Comparison of ENCODE assay signal across 1 cellular context in genomic region chr21:32134441-32135159, GRCh38.
TF ChIP-seq lines count a peak whose summit lies in the region.

No MANE protein-coding gene starts in this region.

TF ChIP-seq in SK-N-SH treated with all-trans-retinoic acid at 6 μM for 48 hours, 23 proteins besides CTCF, POLR2A, EP300 and RAD21 (continued from another document):
- no peak for TF ChIP-seq TSHZ2 (CRISPR knock-in tag; IDR thresholded peaks at IDR 0.05)
- TF ChIP-seq TCF4 (CRISPR knock-in tag; IDR thresholded peaks at IDR 0.05; ENCODE audit: borderline replicate concordance) = no peak
- TF ChIP-seq PPARA (CRISPR knock-in tag; IDR thresholded peaks at IDR 0.05; ENCODE audit: borderline replicate concordance) = no peak
- no peak for TF ChIP-seq CSRNP3 (CRISPR knock-in tag; IDR thresholded peaks at IDR 0.05)
- TF ChIP-seq ZNF8 (CRISPR knock-in tag; IDR thresholded peaks at IDR 0.05) = no peak
- no peak for TF ChIP-seq ZNF565 (CRISPR knock-in tag; conservative IDR thresholded peaks at IDR 0.05; ENCODE audit: low read depth)
